ENCODE assay signal across 3 cellular contexts in genomic region chr7:27753863-27754262, GRCh38.
A peak's percentile ranks its signal among the peaks of the same experiment; 100 is the strongest.
TF ChIP-seq lines count a peak whose summit lies in the region.

No MANE protein-coding gene starts in this region.

TF ChIP-seq in SK-N-SH, 30 proteins besides CTCF, POLR2A, EP300 and RAD21 (continued from another document):
- peak; percentile 44; the same call in 1 of the 2 replicates for TF ChIP-seq USF1 (IDR thresholded peaks at IDR 0.05; ENCODE audit: borderline replicate concordance, low read depth)
- no peak for TF ChIP-seq JUND (IDR thresholded peaks at IDR 0.05)
- no peak for TF ChIP-seq ZBTB33 (IDR thresholded peaks at IDR 0.05; ENCODE audit: borderline replicate concordance, low read depth)
- no peak for TF ChIP-seq MAX (IDR thresholded peaks at IDR 0.05; ENCODE audit: low read depth)
- no peak for TF ChIP-seq FOSL2 (IDR thresholded peaks at IDR 0.05; ENCODE audit: borderline replicate concordance, low read depth)
- no peak for TF ChIP-seq IRF3 (IDR thresholded peaks at IDR 0.05; ENCODE audit: low read depth, low read length)
- no peak for TF ChIP-seq USF2 (IDR thresholded peaks at IDR 0.05; ENCODE audit: borderline replicate concordance, low read depth, low read length)
TF ChIP-seq in SK-N-SH: peak in this region for 1.

TF ChIP-seq in SK-N-SH treated with all-trans-retinoic acid at 6 μM for 48 hours, 23 proteins besides CTCF, POLR2A, EP300 and RAD21 (continued from another document):
- TF ChIP-seq ESRRG (CRISPR knock-in tag; IDR thresholded peaks at IDR 0.05), result no peak
- TF ChIP-seq PPARA (CRISPR knock-in tag; IDR thresholded peaks at IDR 0.05; ENCODE audit: borderline replicate concordance), result no peak
- no peak for TF ChIP-seq POU6F1 (CRISPR knock-in tag; IDR thresholded peaks at IDR 0.05; ENCODE audit: borderline replicate concordance, low read depth)
- no peak for TF ChIP-seq GLIS3 (CRISPR knock-in tag; IDR thresholded peaks at IDR 0.05)
- TF ChIP-seq CREB5 (CRISPR knock-in tag; IDR thresholded peaks at IDR 0.05; ENCODE audit: low read depth), result no peak
- no peak for TF ChIP-seq ZFP30 (CRISPR knock-in tag; IDR thresholded peaks at IDR 0.05)
- no peak for TF ChIP-seq BACH2 (CRISPR knock-in tag; IDR thresholded peaks at IDR 0.05; ENCODE audit: borderline replicate concordance)

TF ChIP-seq in K562, 482 proteins besides CTCF, POLR2A, EP300 and RAD21:
- no peak for TF ChIP-seq MNT (conservative IDR thresholded peaks at IDR 0.05)
- TF ChIP-seq CTBP1 (IDR thresholded peaks at IDR 0.05; ENCODE audit: borderline replicate concordance), result no peak
- TF ChIP-seq TOE1 (IDR thresholded peaks at IDR 0.05; ENCODE audit: borderline replicate concordance), result peak; percentile 55; the same call in 1 of the 2 replicates
- TF ChIP-seq TOE1 (CRISPR knock-in tag; IDR thresholded peaks at IDR 0.05; ENCODE audit: borderline replicate concordance, low read depth), result no peak
- TF ChIP-seq PTRF (tag; IDR thresholded peaks at IDR 0.05), result no peak
- no peak for TF ChIP-seq JUN (IDR thresholded peaks at IDR 0.05; ENCODE audit: borderline replicate concordance, low read depth, low read length)
- TF ChIP-seq JUN (CRISPR knock-in tag; IDR thresholded peaks at IDR 0.05; ENCODE audit: borderline replicate concordance), result no peak
- TF ChIP-seq KDM5B (IDR thresholded peaks at IDR 0.05; ENCODE audit: insufficient replicate concordance, low read depth, low read length), result no peak
- peak; percentile 45 for TF ChIP-seq RAD51 (IDR thresholded peaks at IDR 0.05; ENCODE audit: borderline replicate concordance, low read depth)
- peak; percentile 92 for TF ChIP-seq TFE3 (CRISPR knock-in tag; IDR thresholded peaks at IDR 0.05)
- no peak for TF ChIP-seq FOXK2 (conservative IDR thresholded peaks at IDR 0.05 in 1 of 2, IDR thresholded peaks at IDR 0.05 in 1 of 2; ENCODE audit: low read depth in 2 of 2)
- TF ChIP-seq RBM25 (IDR thresholded peaks at IDR 0.05; ENCODE audit: low read depth, low read length, severe bottlenecking), result no peak
- no peak for TF ChIP-seq ZNF318 (IDR thresholded peaks at IDR 0.05; ENCODE audit: borderline replicate concordance in 1 of 2, low read depth in 1 of 2)
